In genomic region chr1:2212542-2213491, GRCh38 we compare ENCODE assay signal across 8 cellular contexts. TPM values are rescaled to one million over a fixed set of nuclear protein-coding genes. Genes with fewer than 3 reads are reported as not detected.
DNase-seq lines count a peak whose midpoint lies in the region; ATAC-seq and TF ChIP-seq lines count a peak whose summit lies in the region.

No MANE protein-coding gene starts in this region.

- 13% methylated on average over 27 of the region's 49 CpGs for WGBS in mammary epithelial cell (ENCODE audit: low coverage, missing lambda C conversion rate)
- WGBS in prostate gland = 2% methylated on average over 35 of the region's 49 CpGs

- H3K9me3 ChIP-seq in HCT116 (ENCODE audit: control insufficient read depth in 1 of 2, insufficient read depth in 1 of 2, low read depth in 1 of 2, low read length in 2 of 2) (no peaks in the 10 kb centered on the region), mammary epithelial cell (replicated peaks; ENCODE audit: insufficient read depth, low read length) (no peaks in the 10 kb centered on the region), prostate gland (no peaks in the 10 kb centered on the region)

- ATAC-seq in HCT116 (peak; percentile 78), GM18517 (IDR thresholded peaks at IDR 0.05; ENCODE audit: unreplicated experiment) (no peak), HG03469 (IDR thresholded peaks at IDR 0.05; ENCODE audit: unreplicated experiment) (no peak)

- TF ChIP-seq CTCF in HCT116 (IDR thresholded peaks at IDR 0.05 in 2 of 3, conservative IDR thresholded peaks at IDR 0.05 in 1 of 3; ENCODE audit: borderline replicate concordance in 1 of 3, insufficient read depth in 1 of 3, low read depth in 2 of 3, low read length in 2 of 3) = no peak; a peak in 1 of 6 replicates
- TF ChIP-seq CTCF in mammary epithelial cell (conservative IDR thresholded peaks at IDR 0.05 in 1 of 2, IDR thresholded peaks at IDR 0.05 in 1 of 2; ENCODE audit: extremely low read depth in 1 of 2, insufficient read depth in 1 of 2, low read depth in 1 of 2, low read length in 2 of 2) = peak; percentile 22 to 44
- TF ChIP-seq CTCF in prostate gland (IDR thresholded peaks at IDR 0.05) = peak in 2 of 4 experiments; percentile 45 to 47

- intact Hi-C loops in HCT116 (cut with micrococcal nuclease) = no loop called here
- intact Hi-C loops in mammary epithelial cell (cut with micrococcal nuclease) = loop anchor here (5.0 kb wide), 2 partner anchors 104 to 169 kb away; no protein-coding TSS in a partner anchor
- intact Hi-C loops in prostate gland (cut with DNase I) = no loop called here

- H3K4me3 ChIP-seq in HCT116 (replicated peaks in 1 of 2; ENCODE audit: low read depth in 1 of 2, low read length in 2 of 2) (peak overlapping the region; percentile 40 to 62), mammary epithelial cell (replicated peaks in 1 of 3; ENCODE audit: insufficient read depth in 1 of 3, low read depth in 2 of 3, low read length in 3 of 3) (peak overlapping the region; percentile 1 to 27 (median 14)), prostate gland (peak overlapping the region in 1 of 2 donors; percentile 4)

- RAD21 ChIA-PET in HCT116 (lab: Charles Lee; ENCODE audit: low non-redundant PET in 1 of 2, low total read pairs in 2 of 2, uncharacterized antibody in 2 of 2, unreplicated experiment in 2 of 2) = interaction anchor here (0.6 kb wide), 2 partner anchors 13 to 162 kb away, joined by 3 to 5 read pairs; no protein-coding TSS in a partner anchor

- dilution Hi-C loops in mammary epithelial cell (cut with HindIII; ENCODE audit: low sequenced_read_pairs) = loop anchor here (10.0 kb wide), 1 partner anchor 58 kb away; no protein-coding TSS in a partner anchor

- in situ Hi-C loops in mammary epithelial cell (cut with MboI; ENCODE audit: low sequenced_read_pairs in 2 of 2) = no loop called here

- H4K20me1 ChIP-seq in HCT116 (ENCODE audit: insufficient read depth) (no peaks in the 10 kb centered on the region), mammary epithelial cell (ENCODE audit: insufficient read depth, low read length) (no peaks in the 10 kb centered on the region)

- CTCF ChIA-PET in HCT116 (lab: Charles Lee) (interaction anchor here (1.1 kb wide), 2 partner anchors 13 to 169 kb away, joined by 3 read pairs; no protein-coding TSS in a partner anchor), mammary epithelial cell (lab: Charles Lee; ENCODE audit: low non-redundant PET) (no interaction called here)

- DNase-seq in AG20443 (ENCODE audit: low spot score) = peak; percentile 89
- DNase-seq in HCT116 (ENCODE audit: low read depth, low spot score) = peak; percentile 81
- DNase-seq in SW 1271 (lab: John Stamatoyannopoulos, UW) = peak; percentile 74 to 83
- peak; percentile 77 for DNase-seq in mammary epithelial cell
- peak in 47 of 51 donors; percentile 27 to 92 (median 74) for DNase-seq in hypothalamus (lab: John Stamatoyannopoulos, UW)
- peak; percentile 73 for DNase-seq in prostate gland (ENCODE audit: low spot score)

- H3K36me3 ChIP-seq in HCT116 (ENCODE audit: control insufficient read depth in 1 of 2, insufficient read depth in 2 of 2, low read length in 2 of 2) = no peaks in the 10 kb centered on the region
- H3K36me3 ChIP-seq in mammary epithelial cell (ENCODE audit: insufficient read depth, low read length) = no peaks in the 10 kb centered on the region
- no peaks in the 10 kb centered on the region for H3K36me3 ChIP-seq in prostate gland

- BruUV-seq in HCT116 (replicated peaks; lab: Mats Ljungman, UMichigan) (TSS peak; percentile 69), mammary epithelial cell (replicated peaks; lab: Mats Ljungman, UMichigan) (no TSS peak)

- peaks cover 25 to 34% of the 10 kb centered on the region in 2 experiments for H3K4me1 ChIP-seq in HCT116 (ENCODE audit: control insufficient read depth in 1 of 2, insufficient read depth in 2 of 2, low read length in 2 of 2)
- H3K4me1 ChIP-seq in mammary epithelial cell (ENCODE audit: insufficient read depth, low read length) = peaks cover 46% of the 10 kb centered on the region
- H3K4me1 ChIP-seq in prostate gland (replicated peaks) = peaks cover 43% of the 10 kb centered on the region

- H3K4me2 ChIP-seq in HCT116 (ENCODE audit: low read length) = peak overlapping the region; percentile 99
- peak overlapping the region; percentile 91 for H3K4me2 ChIP-seq in mammary epithelial cell (ENCODE audit: insufficient read depth, low read depth, low read length)

- no peaks in the 10 kb centered on the region for H3K79me2 ChIP-seq in HCT116 (ENCODE audit: insufficient read depth, low read length)
- no peaks in the 10 kb centered on the region for H3K79me2 ChIP-seq in mammary epithelial cell (ENCODE audit: insufficient read depth, low read length)

- H3K27me3 ChIP-seq in HCT116 (ENCODE audit: insufficient read depth, low read length) (no peaks in the 10 kb centered on the region), mammary epithelial cell (ENCODE audit: insufficient read depth, low read length) (no peaks in the 10 kb centered on the region), prostate gland (replicated peaks; ENCODE audit: insufficient read depth) (no peaks in the 10 kb centered on the region)

- H3K9me2 ChIP-seq in HCT116 (ENCODE audit: insufficient read depth) = no peaks in the 10 kb centered on the region

- no peak for TF ChIP-seq RAD21 in HCT116 (IDR thresholded peaks at IDR 0.05; ENCODE audit: low read depth)

- POLR2A ChIA-PET in HCT116 (lab: Charles Lee) = interaction anchor here (0.8 to 1.0 kb wide), 2 partner anchors 9 to 169 kb away, joined by 3 to 5 read pairs; no protein-coding TSS in a partner anchor

- TF ChIP-seq POLR2A in HCT116 (IDR thresholded peaks at IDR 0.05; ENCODE audit: borderline replicate concordance, extremely low read depth, insufficient read depth, insufficient read length) (no peak), prostate gland (IDR thresholded peaks at IDR 0.05) (peak; percentile 50)

- peak overlapping the region; percentile 83 for H3K9ac ChIP-seq in HCT116 (ENCODE audit: low read length)
- H3K9ac ChIP-seq in mammary epithelial cell (ENCODE audit: insufficient read depth, low read length) = peak overlapping the region; percentile 50

- H2AFZ ChIP-seq in HCT116 (ENCODE audit: low read depth, low read length, poor library complexity, severe bottlenecking) (peak overlapping the region; percentile 68), mammary epithelial cell (ENCODE audit: low read depth, low read length) (peak overlapping the region; percentile 97)

- H3K27ac ChIP-seq in HCT116 (ENCODE audit: low read depth, low read length) (peak overlapping the region; percentile 87), mammary epithelial cell (ENCODE audit: insufficient read depth, low read depth, low read length) (peak overlapping the region; percentile 79), prostate gland (peak overlapping the region; percentile 90 to 93)

TF ChIP-seq in HCT116, 20 proteins besides CTCF, POLR2A, EP300 and RAD21:
- TF ChIP-seq TCF7L2 (IDR thresholded peaks at IDR 0.05; ENCODE audit: borderline replicate concordance, extremely low read depth, insufficient read depth, insufficient read length) (peak; percentile 25), ZFX (IDR thresholded peaks at IDR 0.05) (peak; percentile 72; the same call in 1 of the 2 replicates), SP1 (IDR thresholded peaks at IDR 0.05; ENCODE audit: low read depth) (no peak), ZBTB33 (IDR thresholded peaks at IDR 0.05; ENCODE audit: extremely low read depth, insufficient replicate concordance, low read length) (no peak), SIN3A (IDR thresholded peaks at IDR 0.05; ENCODE audit: low read depth) (no peak)

RNA-seq across cellular contexts. Expression of gene SKI, which starts 15.3 kb away (rescaled TPM):
- total RNA-seq in HCT116 (2021; ENCODE audit: unreplicated experiment) (56.2 TPM), mammary epithelial cell (10 to 100 TPM; 27.2 to 47.8 TPM), prostate gland (100 to 1,000 TPM in 1 of 2 donors, 10 to 100 TPM in 1; 46.2 to 114 TPM)
- 16.0 and 16.1 TPM in 2 replicates for polyA plus RNA-seq in HCT116 (2012)
- 10.5 TPM for polyA plus RNA-seq in mammary epithelial cell
- 34.8 TPM for polyA minus RNA-seq in mammary epithelial cell

RNA-seq across cellular contexts. Expression of gene FAAP20, which starts 18.2 kb away (rescaled TPM):
- 112 TPM for total RNA-seq in HCT116 (2021; ENCODE audit: unreplicated experiment)
- polyA plus RNA-seq in HCT116 (2012) = 50.0 and 53.3 TPM in 2 replicates
- 10 to 100 TPM; 13.5 to 70.9 TPM for total RNA-seq in mammary epithelial cell
- polyA plus RNA-seq in mammary epithelial cell = 11.8 TPM
- 5.4 TPM for polyA minus RNA-seq in mammary epithelial cell
- 10 to 100 TPM; 55.9 to 70.4 TPM for total RNA-seq in prostate gland

Comparison
In these comparisons a context has a peak if more than half of its experiments do, and no peak if none do; other contexts are left out.
1. CTCF ChIP-seq: peak in mammary epithelial cell (2 of 2); none in HCT116 (0 of 3).
2. Peak in every context shown above with its lines, with median percentiles within 50 percentile points of each other: DNase-seq and H3K27ac ChIP-seq.